Comparison of ENCODE assay signal across 30 cellular contexts in the genomic region with DNA sequence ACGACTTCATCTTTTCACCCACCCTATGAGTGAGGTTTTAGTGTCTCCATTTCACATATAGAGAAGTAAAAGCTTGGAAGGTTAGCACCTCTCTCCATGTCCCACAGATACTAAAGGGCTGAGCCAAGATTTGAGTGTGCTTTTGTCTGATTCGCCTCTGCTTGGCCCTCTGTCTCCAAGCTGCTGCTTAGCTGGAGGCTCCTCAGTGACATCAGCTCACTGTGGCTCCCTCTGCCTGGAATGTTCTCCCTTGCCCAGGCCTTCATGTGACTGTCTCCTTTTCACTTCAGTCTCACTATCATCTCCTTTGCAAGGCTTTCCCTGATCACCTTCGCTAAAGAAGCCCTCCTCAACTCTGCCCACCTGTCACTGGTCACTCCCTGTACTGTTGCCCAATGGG.
"Had no signal": no experiment of that assay in that cellular context is flagged by ENCODE, and none has a peak within 500 bp of the region (broad histone marks: within the 10 kb centered on the region; RNA-seq: fewer than 3 reads in every experiment).

No MANE protein-coding gene starts in this region.

- H3K9me3 Mint-ChIP-seq: nephron had no signal

- H3K27ac ChIP-seq: esophagus squamous epithelium, neural progenitor cell, parathyroid adenoma, right atrium auricular region, suprapubic skin, transverse colon, upper lobe of right lung, uterus had no signal

- ATAC-seq: effector memory CD8-positive, alpha-beta T cell; mucosa of descending colon; sciatic nerve; stimulated activated naive CD8-positive, alpha-beta T cell treated with anti-CD3 and anti-CD28 coated beads, Interleukin-15, amount 100 ng/mL, for 72 hours; upper lobe of right lung had no signal

- H3K27ac Mint-ChIP-seq: effector memory CD8-positive, alpha-beta T cell; immature natural killer cell; memory B cell; mesothelial cell of epicardium; nephron; neural progenitor cell; progenitor cell of endocrine pancreas; stimulated activated naive CD8-positive, alpha-beta T cell treated with anti-CD3 and anti-CD28 coated beads, Interleukin-15, amount 100 ng/mL, for 72 hours had no signal

- H3K27me3 Mint-ChIP-seq: stimulated activated naive CD8-positive, alpha-beta T cell treated with anti-CD3 and anti-CD28 coated beads, Interleukin-15, amount 100 ng/mL, for 72 hours had no signal

- H3K4me3 ChIP-seq: esophagus squamous epithelium, lung, mucosa of descending colon, neural progenitor cell, right atrium auricular region, smooth muscle cell, suprapubic skin, transverse colon, upper lobe of right lung, uterus had no signal

- H3K9ac ChIP-seq: neural progenitor cell, parathyroid adenoma had no signal

- H3K36me3 ChIP-seq: esophagus squamous epithelium, neural progenitor cell, right atrium auricular region, suprapubic skin, transverse colon, upper lobe of right lung, uterus had no signal

- H2AFZ ChIP-seq: neural progenitor cell, parathyroid adenoma had no signal

- H3K9me3 ChIP-seq: esophagus squamous epithelium, mucosa of descending colon, right atrium auricular region, suprapubic skin, transverse colon, upper lobe of right lung, uterus had no signal

- H3K4me1 ChIP-seq: esophagus squamous epithelium, neural progenitor cell, parathyroid adenoma, right atrium auricular region, suprapubic skin, transverse colon, upper lobe of right lung, uterus had no signal

- H3K36me3 Mint-ChIP-seq: immature natural killer cell, memory B cell, mesothelial cell of epicardium, naive B cell had no signal

- H3K27me3 ChIP-seq: esophagus squamous epithelium, neural progenitor cell, right atrium auricular region, suprapubic skin, transverse colon, upper lobe of right lung, uterus had no signal

- H3K79me2 ChIP-seq: parathyroid adenoma had no signal

- H3K4me3 Mint-ChIP-seq: effector memory CD8-positive, alpha-beta T cell; immature natural killer cell; memory B cell; mesothelial cell of epicardium; naive B cell; nephron; neural progenitor cell; stimulated activated naive CD8-positive, alpha-beta T cell treated with anti-CD3 and anti-CD28 coated beads, Interleukin-15, amount 100 ng/mL, for 72 hours had no signal

- H3K4me2 ChIP-seq: neural progenitor cell, smooth muscle cell had no signal

- DNase-seq: cortex of kidney; effector memory CD8-positive, alpha-beta T cell; erythroblast; esophagus squamous epithelium; glutamatergic neuron; hypothalamus; immature natural killer cell; islet precursor cell; mucosa of descending colon; naive B cell; stimulated activated CD4-positive, alpha-beta T cell treated with anti-CD3 and anti-CD28 coated beads, Interleukin-12 subunit alpha, Interleukin-12 subunit beta, amount 100 ng/mL, for 4 hours; stimulated activated CD4-positive, alpha-beta T cell treated with anti-CD3 and anti-CD28 coated beads, Interleukin-1b, Interleukin-23, amount 100 ng/mL, for 48 hours; stimulated activated CD4-positive, alpha-beta T cell treated with anti-CD3 and anti-CD28 coated beads, Interleukin-4, amount 100 ng/mL, for 1 hour; stimulated activated CD8-positive, alpha-beta memory T cell treated with anti-CD3 and anti-CD28 coated beads, Interleukin-4, amount 100 ng/mL, for 48 hours; stimulated activated naive CD4-positive, alpha-beta T cell; stimulated activated naive CD8-positive, alpha-beta T cell treated with anti-CD3 and anti-CD28 coated beads, Interleukin-15, amount 100 ng/mL, for 72 hours; transverse colon; upper lobe of right lung; uterus had no signal
